ENCODE assay signal across 15 cellular contexts in the genomic region with DNA sequence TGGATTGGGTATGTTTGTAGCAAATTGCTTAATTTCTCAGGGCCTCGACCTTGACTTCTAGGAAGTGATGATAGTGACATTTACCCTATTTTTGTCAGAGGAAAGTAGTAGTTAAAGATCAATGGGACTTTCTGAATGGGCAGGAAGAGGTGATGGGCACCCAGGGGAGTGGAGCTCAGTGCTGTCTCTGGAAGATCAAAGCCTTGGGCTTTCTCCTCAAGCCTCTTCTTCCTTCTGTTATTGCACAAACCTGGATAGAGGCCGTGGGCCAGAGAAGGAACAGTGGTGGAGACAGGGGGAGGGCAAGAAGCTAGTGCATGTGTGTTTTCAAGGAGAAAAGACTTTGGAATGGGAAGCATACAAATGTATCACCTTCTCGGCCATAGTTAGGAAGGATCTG. TPM values are rescaled to one million over a fixed set of nuclear protein-coding genes. Genes with fewer than 3 reads are reported as not detected.
DNase-seq lines count a peak whose midpoint lies in the region; ATAC-seq and TF ChIP-seq lines count a peak whose summit lies in the region.
"Had no signal": no experiment of that assay in that cellular context is flagged by ENCODE, and none has a peak within 500 bp of the region (broad histone marks: within the 10 kb centered on the region; RNA-seq: fewer than 3 reads in every experiment).

No MANE protein-coding gene starts in this region.

- no peak overlapping the region for H3K27ac ChIP-seq in BLaER1 treated with 17β-estradiol and CSF1 and Interleukin-3, amounts not matched to agents 10 nM and 100 nM
- H3K27ac ChIP-seq in GM23338 (ENCODE audit: low read depth) (no peak overlapping the region), mesenchymal stem cell (ENCODE audit: low read length, poor library complexity, severe bottlenecking) (no peak overlapping the region), vagina (no peak overlapping the region)
- H3K27ac ChIP-seq: GM23248 had no signal

- H3K18ac ChIP-seq in mesenchymal stem cell (ENCODE audit: low read depth in 1 of 2, low read length in 2 of 2): no peak overlapping the region

- no peaks in the 10 kb centered on the region for H3K79me1 ChIP-seq in mesenchymal stem cell (replicated peaks; ENCODE audit: low read length, poor library complexity, severe bottlenecking)

- H2BK120ac ChIP-seq in mesenchymal stem cell (ENCODE audit: low read depth, low read length): no peak overlapping the region

- H3K4me1 Mint-ChIP-seq in GM23338: peaks cover 17% of the 10 kb centered on the region
- H3K4me1 Mint-ChIP-seq in WTC11: peaks cover 21% of the 10 kb centered on the region
- H3K4me1 Mint-ChIP-seq: B cell, CD14-positive monocyte had no signal

- no peak overlapping the region for H2BK5ac ChIP-seq in mesenchymal stem cell (ENCODE audit: low read depth, low read length, poor library complexity, severe bottlenecking)

- H3K27me3 Mint-ChIP-seq in GM23338 (ENCODE audit: insufficient read depth, low read depth, poor library complexity): peaks cover 2% of the 10 kb centered on the region
- H3K27me3 Mint-ChIP-seq in WTC11 (ENCODE audit: low read depth): no peaks in the 10 kb centered on the region

- TF ChIP-seq CTCF in GM23338 (conservative IDR thresholded peaks at IDR 0.05; ENCODE audit: low read depth in 2 of 2) (no peak), WTC11 (IDR thresholded peaks at IDR 0.05) (no peak), vagina (IDR thresholded peaks at IDR 0.05) (no peak)

- no peak overlapping the region for H3K14ac ChIP-seq in mesenchymal stem cell (ENCODE audit: low read length in 2 of 2)

- intact Hi-C loops in vagina (cut with DNase I): no loop called here
- intact Hi-C loops in Right ventricle myocardium inferior (cut with DNase I): no loop called here

- H3K9me3 ChIP-seq in BLaER1 treated with 17β-estradiol and CSF1 and Interleukin-3, amounts not matched to agents 10 nM and 100 nM (replicated peaks in 1 of 11): no peaks in the 10 kb centered on the region
- H3K9me3 ChIP-seq in mesenchymal stem cell (ENCODE audit: control insufficient read depth, low read length): no peaks in the 10 kb centered on the region
- no peaks in the 10 kb centered on the region for H3K9me3 ChIP-seq in vagina
- H3K9me3 ChIP-seq: Caco-2 had no signal

- no peak overlapping the region for H2BK12ac ChIP-seq in mesenchymal stem cell (ENCODE audit: low read length in 2 of 2)

- no peak overlapping the region for H3K4me3 Mint-ChIP-seq in GM23338
- H3K4me3 Mint-ChIP-seq in WTC11: no peak overlapping the region
- H3K4me3 Mint-ChIP-seq: B cell; CD14-positive monocyte; CD8-positive, alpha-beta memory T cell had no signal

- no peaks in the 10 kb centered on the region for H3K79me2 ChIP-seq in GM23338 (replicated peaks; ENCODE audit: insufficient read depth)

- no peaks in the 10 kb centered on the region for H3F3A ChIP-seq in GM23338 (replicated peaks; ENCODE audit: low read depth)

- H3K36me3 Mint-ChIP-seq in GM23338 (ENCODE audit: low read depth): no peaks in the 10 kb centered on the region
- no peaks in the 10 kb centered on the region for H3K36me3 Mint-ChIP-seq in WTC11
- H3K36me3 Mint-ChIP-seq: CD14-positive monocyte; CD8-positive, alpha-beta memory T cell had no signal

- POLR2A ChIA-PET in WTC11 (lab: Charles Lee): no interaction called here

- DNase-seq in GM23338 (ENCODE audit: low spot score) (no peak), WTC11 (ENCODE audit: low spot score) (no peak), iPS-NIHi7 (ENCODE audit: extremely low spot score) (peak; percentile 18), mesenchymal stem cell (no peak), vagina (ENCODE audit: extremely low spot score in 2 of 2) (no peak), Right ventricle myocardium inferior (ENCODE audit: missing footprints) (no peak)
- no peak for DNase-seq in activated CD4-positive, CD25-positive, alpha-beta regulatory T cell (lab: John Stamatoyannopoulos, UW)
- DNase-seq: Caco-2; CD8-positive, alpha-beta memory T cell; GM23248; H7 had no signal

- no peak overlapping the region for H3K27ac Mint-ChIP-seq in GM23338
- H3K27ac Mint-ChIP-seq in WTC11: no peak overlapping the region
- H3K27ac Mint-ChIP-seq: B cell, CD14-positive monocyte had no signal

- no peak overlapping the region for H4K8ac ChIP-seq in mesenchymal stem cell (ENCODE audit: low read length)

- H2BK15ac ChIP-seq in mesenchymal stem cell (ENCODE audit: low read depth, poor library complexity, severe bottlenecking): no peak overlapping the region

- TF ChIP-seq POLR2A in vagina (IDR thresholded peaks at IDR 0.05): no peak

- ATAC-seq in GM23338: no peak
- peak; percentile 65 for ATAC-seq in WTC11
- no peak for ATAC-seq in Right ventricle myocardium inferior
- ATAC-seq: HepG2 had no signal

- 40% methylated on average over 3 of the region's 3 CpGs for WGBS in mesenchymal stem cell

- no peaks in the 10 kb centered on the region for H4K20me1 ChIP-seq in BLaER1 treated with 17β-estradiol and CSF1 and Interleukin-3, amounts not matched to agents 10 nM and 100 nM
- no peaks in the 10 kb centered on the region for H4K20me1 ChIP-seq in GM23338 (replicated peaks; ENCODE audit: insufficient read depth)

- H3K9me3 Mint-ChIP-seq in GM23338 (no peaks in the 10 kb centered on the region), WTC11 (no peaks in the 10 kb centered on the region)
- H3K9me3 Mint-ChIP-seq: CD8-positive, alpha-beta memory T cell had no signal

- no peak overlapping the region for H2AK5ac ChIP-seq in mesenchymal stem cell (ENCODE audit: low read length, severe bottlenecking)

- no peak overlapping the region for H3K4me3 ChIP-seq in BLaER1 treated with 17β-estradiol and CSF1 and Interleukin-3, amounts not matched to agents 10 nM and 100 nM
- H3K4me3 ChIP-seq in GM23338: no peak overlapping the region
- no peak overlapping the region for H3K4me3 ChIP-seq in mesenchymal stem cell (ENCODE audit: insufficient read depth in 1 of 2, low read depth in 1 of 2, low read length in 2 of 2)
- H3K4me3 ChIP-seq in vagina: no peak overlapping the region
- H3K4me3 ChIP-seq: GM23248 had no signal

- H3K9ac ChIP-seq in BLaER1 treated with 17β-estradiol and CSF1 and Interleukin-3, amounts not matched to agents 10 nM and 100 nM: no peak overlapping the region
- H3K9ac ChIP-seq in mesenchymal stem cell (ENCODE audit: low read length): no peak overlapping the region
- H3K9ac ChIP-seq: GM23248 had no signal

- H3K4me1 ChIP-seq in BLaER1 treated with 17β-estradiol and CSF1 and Interleukin-3, amounts not matched to agents 10 nM and 100 nM: peaks cover 0 to 24% (median 17%) of the 10 kb centered on the region in 10 experiments; a peak in 16 of 20 replicates
- H3K4me1 ChIP-seq in GM23338 (ENCODE audit: insufficient read depth): peaks cover 11% of the 10 kb centered on the region
- no peaks in the 10 kb centered on the region for H3K4me1 ChIP-seq in mesenchymal stem cell (ENCODE audit: control insufficient read depth, insufficient read depth, low read depth, low read length)
- no peaks in the 10 kb centered on the region for H3K4me1 ChIP-seq in vagina
- H3K4me1 ChIP-seq: Caco-2 had no signal

- H3K9me2 ChIP-seq in GM23338 (ENCODE audit: insufficient read depth): no peaks in the 10 kb centered on the region

- H4K91ac ChIP-seq in mesenchymal stem cell (ENCODE audit: low read length): no peak overlapping the region

- no peaks in the 10 kb centered on the region for H3K36me3 ChIP-seq in BLaER1 treated with 17β-estradiol and CSF1 and Interleukin-3, amounts not matched to agents 10 nM and 100 nM
- H3K36me3 ChIP-seq in GM23338 (ENCODE audit: insufficient read depth) (no peaks in the 10 kb centered on the region), mesenchymal stem cell (ENCODE audit: control insufficient read depth in 1 of 2, insufficient read depth in 2 of 2, low read depth in 1 of 2, low read length in 2 of 2) (no peaks in the 10 kb centered on the region), vagina (no peaks in the 10 kb centered on the region)

- no peak overlapping the region for H3K23ac ChIP-seq in mesenchymal stem cell (ENCODE audit: low read length in 2 of 2)

- CTCF ChIA-PET in WTC11 (lab: Charles Lee): interaction anchor here (1.0 to 1.3 kb wide), 3 partner anchors 45 to 122 kb away, joined by 3 to 6 read pairs (median 3); a partner anchor contains a TSS

- H3K27me3 ChIP-seq in BLaER1 treated with 17β-estradiol and CSF1 and Interleukin-3, amounts not matched to agents 10 nM and 100 nM: no peaks in the 10 kb centered on the region
- H3K27me3 ChIP-seq in GM23338 (ENCODE audit: insufficient read depth) (no peaks in the 10 kb centered on the region), mesenchymal stem cell (ENCODE audit: control insufficient read depth in 1 of 2, insufficient read depth in 1 of 2, low read length in 2 of 2) (no peaks in the 10 kb centered on the region), vagina (no peaks in the 10 kb centered on the region)

- H3K4ac ChIP-seq in mesenchymal stem cell (ENCODE audit: low read depth in 1 of 2, low read length in 2 of 2): no peak overlapping the region

- peak overlapping the region in 9 of 11 experiments; percentile 7 to 78 (median 59); a peak in 17 of 22 replicates for H3K4me2 ChIP-seq in BLaER1 treated with 17β-estradiol and CSF1 and Interleukin-3, amounts not matched to agents 10 nM and 100 nM
- H3K4me2 ChIP-seq in GM23338 (peak overlapping the region; percentile 46; the same call in 1 of the 2 replicates), mesenchymal stem cell (ENCODE audit: low read length, poor library complexity, severe bottlenecking) (no peak overlapping the region)

- H2AFZ ChIP-seq in GM23338 (no peak overlapping the region), mesenchymal stem cell (ENCODE audit: low read depth, low read length) (no peak overlapping the region)
- H2AFZ ChIP-seq: GM23248 had no signal

TF ChIP-seq in GM23338, 12 proteins besides CTCF, POLR2A, EP300 and RAD21 (continues in another document):
- no peak for TF ChIP-seq CREB1 (CRISPR knock-in tag; IDR thresholded peaks at IDR 0.05; ENCODE audit: low read depth)

TF ChIP-seq in WTC11, 78 proteins besides CTCF, POLR2A, EP300 and RAD21 (continues in another document):
- TF ChIP-seq, protein P1, sequence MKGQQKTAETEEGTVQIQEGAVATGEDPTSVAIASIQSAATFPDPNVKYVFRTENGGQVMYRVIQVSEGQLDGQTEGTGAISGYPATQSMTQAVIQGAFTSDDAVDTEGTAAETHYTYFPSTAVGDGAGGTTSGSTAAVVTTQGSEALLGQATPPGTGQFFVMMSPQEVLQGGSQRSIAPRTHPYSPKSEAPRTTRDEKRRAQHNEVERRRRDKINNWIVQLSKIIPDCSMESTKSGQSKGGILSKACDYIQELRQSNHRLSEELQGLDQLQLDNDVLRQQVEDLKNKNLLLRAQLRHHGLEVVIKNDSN (CRISPR knock-in tag; IDR thresholded peaks at IDR 0.05): no peak
- TF ChIP-seq JAZF1 (CRISPR knock-in tag; IDR thresholded peaks at IDR 0.05) (no peak), GTF2I (CRISPR knock-in tag; conservative IDR thresholded peaks at IDR 0.05) (no peak), RELA (CRISPR knock-in tag; IDR thresholded peaks at IDR 0.05; ENCODE audit: borderline replicate concordance) (no peak), TEAD4 (CRISPR knock-in tag; IDR thresholded peaks at IDR 0.05) (no peak)

RNA-seq across cellular contexts. Expression of a gene that starts 44.9 kb away (rescaled TPM):
- total RNA-seq in GM23338 (2014; rRNA removed; shearing (Covaris generic)): 0.10 TPM in 1 of 2 replicates, not detected in the other
- 0.10 TPM in 2 replicates for polyA plus RNA-seq in GM23338 (2016; fragmentation: Nextera tagmentation; extraction: Ambion mirVana)
- total RNA-seq in WTC11 (2021) (0.76 to 1.4 TPM (median 1.1 TPM) in 3 replicates), vagina (0.49 TPM), Right ventricle myocardium inferior (0.08 TPM)
- not detected for polyA plus RNA-seq in mesenchymal stem cell (2013, experiment 1 of 2)
- not detected for polyA plus RNA-seq in mesenchymal stem cell (2013, experiment 2 of 2)
- polyA plus RNA-seq: GM23248 had no signal
